10 cellular contexts compared by ENCODE assay signal in genomic region chr15:100920516-100921135, GRCh38. TPM values are rescaled to one million over a fixed set of nuclear protein-coding genes. Genes with fewer than 3 reads are reported as not detected.
DNase-seq lines count a peak whose midpoint lies in the region; ATAC-seq and TF ChIP-seq lines count a peak whose summit lies in the region.
"Had no signal": no experiment of that assay in that cellular context is flagged by ENCODE, and none has a peak within 500 bp of the region (broad histone marks: within the 10 kb centered on the region; RNA-seq: fewer than 3 reads in every experiment).

No MANE protein-coding gene starts in this region.

- POLR2A ChIA-PET in CD8-positive, alpha-beta memory T cell (lab: Charles Lee): no interaction called here

- H3K4me1 ChIP-seq in CD8-positive, alpha-beta memory T cell (ENCODE audit: insufficient read depth, low read length): peaks cover 4% of the 10 kb centered on the region

- no peaks in the 10 kb centered on the region for H3K36me3 Mint-ChIP-seq in CD8-positive, alpha-beta memory T cell
- H3K36me3 Mint-ChIP-seq in activated T-helper 1 cell treated with anti-CD3 and anti-CD28 coated beads, Interleukin-12 subunit alpha, Interleukin-12 subunit beta, Interleukin-2, Interleukin-4 antibody, amounts not matched to agents 30 ng/mL and 10 ng/mL and 1 ng/mL, durations not matched to agents 14 hours and 24 hours and 36 hours (ENCODE audit: low read depth): no peaks in the 10 kb centered on the region

- no peak overlapping the region for H3K27ac Mint-ChIP-seq in CD8-positive, alpha-beta memory T cell
- no peak overlapping the region for H3K27ac Mint-ChIP-seq in activated T-helper 1 cell treated with anti-CD3 and anti-CD28 coated beads, Interleukin-12 subunit alpha, Interleukin-12 subunit beta, Interleukin-2, Interleukin-4 antibody, amounts not matched to agents 30 ng/mL and 10 ng/mL and 1 ng/mL, durations not matched to agents 14 hours and 24 hours and 36 hours

- H3K9me3 Mint-ChIP-seq in CD8-positive, alpha-beta memory T cell: no peaks in the 10 kb centered on the region
- no peaks in the 10 kb centered on the region for H3K9me3 Mint-ChIP-seq in activated T-helper 1 cell treated with anti-CD3 and anti-CD28 coated beads, Interleukin-12 subunit alpha, Interleukin-12 subunit beta, Interleukin-2, Interleukin-4 antibody, amounts not matched to agents 30 ng/mL and 10 ng/mL and 1 ng/mL, durations not matched to agents 14 hours and 24 hours and 36 hours

- H3K4me3 ChIP-seq in CD8-positive, alpha-beta memory T cell (ENCODE audit: low read length): no peak overlapping the region

- peak overlapping the region; percentile 4 to 71 (median 44) for H3K4me3 Mint-ChIP-seq in CD8-positive, alpha-beta memory T cell
- peak overlapping the region; percentile 76 for H3K4me3 Mint-ChIP-seq in activated T-helper 1 cell treated with anti-CD3 and anti-CD28 coated beads, Interleukin-12 subunit alpha, Interleukin-12 subunit beta, Interleukin-2, Interleukin-4 antibody, amounts not matched to agents 30 ng/mL and 10 ng/mL and 1 ng/mL, durations not matched to agents 14 hours and 24 hours and 36 hours

- H3K36me3 ChIP-seq in CD8-positive, alpha-beta memory T cell (ENCODE audit: insufficient read depth, low read length): no peaks in the 10 kb centered on the region

- peaks cover 10 to 23% (median 22%) of the 10 kb centered on the region in 3 donors for H3K4me1 Mint-ChIP-seq in CD8-positive, alpha-beta memory T cell
- H3K4me1 Mint-ChIP-seq in activated T-helper 1 cell treated with anti-CD3 and anti-CD28 coated beads, Interleukin-12 subunit alpha, Interleukin-12 subunit beta, Interleukin-2, Interleukin-4 antibody, amounts not matched to agents 30 ng/mL and 10 ng/mL and 1 ng/mL, durations not matched to agents 14 hours and 24 hours and 36 hours (ENCODE audit: low read depth): peaks cover 17% of the 10 kb centered on the region

- intact Hi-C loops in activated T-helper 1 cell treated with anti-CD3 and anti-CD28 coated beads, Interleukin-12 subunit alpha, Interleukin-12 subunit beta, Interleukin-2, Interleukin-4 antibody, amounts not matched to agents 30 ng/mL and 10 ng/mL and 1 ng/mL, durations not matched to agents 14 hours and 24 hours and 36 hours (cut with micrococcal nuclease): no loop called here

- H3K9me3 ChIP-seq in CD8-positive, alpha-beta memory T cell (ENCODE audit: low read length): no peaks in the 10 kb centered on the region

- DNase-seq in CD8-positive, alpha-beta memory T cell: no peak
- DNase-seq in activated T-helper 1 cell treated with anti-CD3 and anti-CD28 coated beads, Interleukin-12 subunit alpha, Interleukin-12 subunit beta, Interleukin-2, Interleukin-4 antibody, amounts not matched to agents 30 ng/mL and 10 ng/mL and 1 ng/mL, durations not matched to agents 14 hours and 24 hours and 36 hours (ENCODE audit: low spot score): no peak
- peak; percentile 84 for DNase-seq in mesenteric fat pad (ENCODE audit: low spot score)
- no peak for DNase-seq in NCI-H345 treated with DMSO at 0.1 percent for 48 hours (lab: John Stamatoyannopoulos, UW; ENCODE audit: unreplicated experiment)
- no peak for DNase-seq in SKM-1 treated with dmso at 0.1 percent for 144 hours (lab: John Stamatoyannopoulos, UW; ENCODE audit: unreplicated experiment)
- DNase-seq: stimulated activated CD4-positive, alpha-beta T cell treated with anti-CD3 and anti-CD28 coated beads, Interleukin-2, amount 100 ng/mL, for 48 hours had no signal

- peaks cover 37 to 73% of the 10 kb centered on the region in 2 donors for H3K27me3 Mint-ChIP-seq in CD8-positive, alpha-beta memory T cell
- peaks cover 59% of the 10 kb centered on the region for H3K27me3 Mint-ChIP-seq in activated T-helper 1 cell treated with anti-CD3 and anti-CD28 coated beads, Interleukin-12 subunit alpha, Interleukin-12 subunit beta, Interleukin-2, Interleukin-4 antibody, amounts not matched to agents 30 ng/mL and 10 ng/mL and 1 ng/mL, durations not matched to agents 14 hours and 24 hours and 36 hours (ENCODE audit: insufficient read depth)

- ATAC-seq in GM21786 (IDR thresholded peaks at IDR 0.05; ENCODE audit: unreplicated experiment): peak; percentile 22
- no peak for ATAC-seq in HG03025 (IDR thresholded peaks at IDR 0.05; ENCODE audit: low FRiP score, unreplicated experiment)
- no peak for ATAC-seq in SK-N-SH treated with all-trans-retinoic acid at 6 μM for 48 hours

- no peak overlapping the region for H3K27ac ChIP-seq in CD8-positive, alpha-beta memory T cell (ENCODE audit: low read depth, low read length)

- peaks cover 21% of the 10 kb centered on the region for H3K27me3 ChIP-seq in CD8-positive, alpha-beta memory T cell (ENCODE audit: insufficient read depth, low read length, poor library complexity, severe bottlenecking)

- CTCF ChIA-PET in CD8-positive, alpha-beta memory T cell (lab: Charles Lee): interaction anchor here (0.8 kb wide), 1 partner anchor 88 kb away, joined by 4 read pairs; no protein-coding TSS in a partner anchor

TF ChIP-seq in SK-N-SH treated with all-trans-retinoic acid at 6 μM for 48 hours, 23 proteins besides CTCF, POLR2A, EP300 and RAD21:
- TF ChIP-seq TSHZ2 (CRISPR knock-in tag; IDR thresholded peaks at IDR 0.05) (no peak), OSR1 (CRISPR knock-in tag; IDR thresholded peaks at IDR 0.05) (no peak), RARB (CRISPR knock-in tag; IDR thresholded peaks at IDR 0.05) (no peak), ISL1 (CRISPR knock-in tag; IDR thresholded peaks at IDR 0.05) (no peak), SNAI2 (CRISPR knock-in tag; IDR thresholded peaks at IDR 0.05) (no peak), ZNF70 (CRISPR knock-in tag; IDR thresholded peaks at IDR 0.05) (no peak)

RNA-seq across cellular contexts. Expression of gene LRRK1, which starts 1.5 kb away (rescaled TPM):
- under 1 TPM; 0.31 to 0.79 TPM for total RNA-seq in CD8-positive, alpha-beta memory T cell
- polyA plus RNA-seq in CD8-positive, alpha-beta memory T cell: not detected
- total RNA-seq in activated T-helper 1 cell treated with anti-CD3 and anti-CD28 coated beads, Interleukin-12 subunit alpha, Interleukin-12 subunit beta, Interleukin-2, Interleukin-4 antibody, amounts not matched to agents 30 ng/mL and 10 ng/mL and 1 ng/mL, durations not matched to agents 14 hours and 24 hours and 36 hours: 1.9 and 2.0 TPM in 2 replicates
- total RNA-seq in mesenteric fat pad: 23.5 TPM
- total RNA-seq: G401 had no signal

RNA-seq across cellular contexts. Expression of gene ALDH1A3, which starts 41.0 kb away (rescaled TPM):
- not detected for total RNA-seq in CD8-positive, alpha-beta memory T cell
- not detected for polyA plus RNA-seq in CD8-positive, alpha-beta memory T cell
- total RNA-seq in activated T-helper 1 cell treated with anti-CD3 and anti-CD28 coated beads, Interleukin-12 subunit alpha, Interleukin-12 subunit beta, Interleukin-2, Interleukin-4 antibody, amounts not matched to agents 30 ng/mL and 10 ng/mL and 1 ng/mL, durations not matched to agents 14 hours and 24 hours and 36 hours: not detected in 2 replicates
- total RNA-seq in mesenteric fat pad: 194 TPM
- total RNA-seq: G401 had no signal

Comparison
In these comparisons a context has a peak if more than half of its experiments do, and no peak if none do; other contexts are left out.
1. RNA of gene ALDH1A3, which starts 41.0 kb away (total RNA-seq): 194 TPM in mesenteric fat pad (single experiment); not detected in activated T-helper 1 cell treated with anti-CD3 and anti-CD28 coated beads, Interleukin-12 subunit alpha, Interleukin-12 subunit beta, Interleukin-2, Interleukin-4 antibody, amounts not matched to agents 30 ng/mL and 10 ng/mL and 1 ng/mL, durations not matched to agents 14 hours and 24 hours and 36 hours and not detected in CD8-positive, alpha-beta memory T cell; every median in the first group is over 100 times any median in the second.